Comparison of ENCODE assay signal across 8 cellular contexts in the genomic region with DNA sequence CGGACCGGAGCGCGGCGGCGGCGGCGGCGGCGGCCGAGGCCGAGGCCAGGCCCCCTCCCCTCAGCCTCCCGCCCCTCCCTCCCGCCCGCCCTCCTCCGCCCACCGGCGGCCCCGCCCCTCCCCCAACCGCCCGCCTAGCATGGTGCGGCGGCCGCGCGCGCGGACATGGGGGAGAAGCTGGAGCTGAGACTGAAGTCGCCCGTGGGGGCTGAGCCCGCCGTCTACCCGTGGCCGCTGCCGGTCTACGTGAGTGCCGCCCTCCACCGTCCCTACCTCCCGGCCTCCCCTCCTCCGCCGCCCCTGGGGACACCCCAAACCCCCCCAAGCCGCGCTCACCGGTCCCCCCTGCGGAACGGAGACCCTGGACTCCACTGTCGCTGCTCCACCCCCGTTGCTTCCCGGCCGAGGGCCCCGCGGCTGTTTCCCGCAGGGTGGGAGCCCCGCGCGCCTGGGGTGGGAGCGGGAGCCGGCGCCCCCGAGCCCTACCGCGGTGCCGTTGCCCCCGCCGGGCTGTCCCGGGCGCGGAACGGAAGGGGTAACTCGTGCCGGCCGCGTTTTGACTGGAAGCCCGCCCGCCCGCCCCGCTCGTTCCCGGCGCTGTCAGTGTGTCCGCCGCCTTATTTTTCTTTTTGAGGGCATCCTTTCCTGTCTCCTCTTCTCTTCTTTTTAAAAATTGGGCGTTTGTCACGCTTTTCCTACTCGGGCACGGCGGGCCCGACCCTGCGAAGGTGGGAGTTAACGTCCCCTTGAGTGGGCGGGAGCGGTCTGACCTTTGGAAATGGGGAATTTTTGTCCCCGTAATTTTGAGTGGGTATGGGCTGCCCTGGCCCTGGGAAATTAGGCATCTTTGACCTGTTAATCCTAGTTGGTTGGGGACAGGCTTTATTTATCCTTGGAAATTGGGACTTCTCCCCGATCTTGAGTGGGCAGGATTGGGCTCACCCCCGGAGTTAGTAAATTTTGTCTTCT. TPM values are rescaled to one million over a fixed set of nuclear protein-coding genes. Genes with fewer than 3 reads are reported as not detected.
A peak's percentile ranks its signal among the peaks of the same experiment; 100 is the strongest.
DNase-seq lines count a peak whose midpoint lies in the region; ATAC-seq and TF ChIP-seq lines count a peak whose summit lies in the region.

No MANE protein-coding gene starts in this region.

- POLR2A ChIA-PET in naive thymus-derived CD8-positive, alpha-beta T cell (lab: Charles Lee): interaction anchor here (0.6 to 1.2 kb wide), 6 partner anchors 13 to 1078 kb away, joined by 4 to 6 read pairs (median 4); partner anchors contain the start of gene AP3D1

- peaks cover 13% of the 10 kb centered on the region for H3K36me3 ChIP-seq in WERI-Rb-1

- peak overlapping the region; percentile 84 to 95 (median 90) for H3K4me3 Mint-ChIP-seq in naive thymus-derived CD8-positive, alpha-beta T cell

- TF ChIP-seq CTCF in WERI-Rb-1 (IDR thresholded peaks at IDR 0.05; ENCODE audit: low read depth, low read length) (no peak), epithelial cell of esophagus (IDR thresholded peaks at IDR 0.05; ENCODE audit: insufficient read depth, low read depth, low read length, missing control alignments) (no peak)

- H3K36me3 Mint-ChIP-seq in naive thymus-derived CD8-positive, alpha-beta T cell: no peaks in the 10 kb centered on the region

- peak; percentile 18 for ATAC-seq in HG03064 (IDR thresholded peaks at IDR 0.05; ENCODE audit: low read depth, unreplicated experiment)
- ATAC-seq in naive thymus-derived CD8-positive, alpha-beta T cell: peak; percentile 56 to 57
- ATAC-seq in HG03378 (IDR thresholded peaks at IDR 0.05; ENCODE audit: unreplicated experiment): no peak

- peak overlapping the region; percentile 60 to 92 (median 84) for H3K27ac Mint-ChIP-seq in naive thymus-derived CD8-positive, alpha-beta T cell

- peak overlapping the region; percentile 97 for H3K4me3 ChIP-seq in WERI-Rb-1 (ENCODE audit: low read depth, low read length)
- peak overlapping the region; percentile 57 for H3K4me3 ChIP-seq in epithelial cell of esophagus (ENCODE audit: low read length)

- DNase-seq in ELR (ENCODE audit: low read depth): peak; percentile 58
- DNase-seq in WERI-Rb-1: no peak
- peak; percentile 29 for DNase-seq in epithelial cell of esophagus (ENCODE audit: low read depth)
- DNase-seq in naive thymus-derived CD8-positive, alpha-beta T cell: no peak
- no peak for DNase-seq in AG08396 (ENCODE audit: low spot score)
- DNase-seq in NCI-H2081 treated with DMSO at 0.1 percent for 48 hours (lab: John Stamatoyannopoulos, UW): no peak

- peak overlapping the region; percentile 93 for H3K27ac ChIP-seq in WERI-Rb-1

- no peaks in the 10 kb centered on the region for H3K9me3 ChIP-seq in WERI-Rb-1 (ENCODE audit: severe bottlenecking)

- peaks cover 0 to 2% (median 0%) of the 10 kb centered on the region in 5 donors for H3K27me3 Mint-ChIP-seq in naive thymus-derived CD8-positive, alpha-beta T cell

- no peaks in the 10 kb centered on the region for H3K27me3 ChIP-seq in WERI-Rb-1 (ENCODE audit: insufficient read depth, low read depth, severe bottlenecking)

- no peaks in the 10 kb centered on the region for H3K9me3 Mint-ChIP-seq in naive thymus-derived CD8-positive, alpha-beta T cell

- H3K4me1 Mint-ChIP-seq in naive thymus-derived CD8-positive, alpha-beta T cell: peaks cover 6 to 41% (median 35%) of the 10 kb centered on the region in 4 donors

RNA-seq across cellular contexts. Expression of gene DOT1L, which starts 0.6 kb away (rescaled TPM):
- total RNA-seq in naive thymus-derived CD8-positive, alpha-beta T cell: 10 to 100 TPM; 24.5 to 28.5 TPM
- 1 to 10 TPM in 1 of 3 donors, under 1 TPM in 2; 0.30 to 1.0 (median 0.62) TPM for polyA plus RNA-seq in naive thymus-derived CD8-positive, alpha-beta T cell

RNA-seq across cellular contexts. Expression of gene AP3D1, which starts 12.9 kb away (rescaled TPM):
- total RNA-seq in naive thymus-derived CD8-positive, alpha-beta T cell: 10 to 100 TPM; 71.3 to 83.2 TPM
- 10 to 100 TPM; 12.8 to 45.0 (median 13.6) TPM for polyA plus RNA-seq in naive thymus-derived CD8-positive, alpha-beta T cell

Comparison
In these comparisons a context has a peak if more than half of its experiments do, and no peak if none do; other contexts are left out.
1. DNase-seq: peak in ELR (single experiment) and epithelial cell of esophagus (single experiment); none in WERI-Rb-1 (single experiment), naive thymus-derived CD8-positive, alpha-beta T cell (0 of 10), AG08396 (single experiment) and NCI-H2081 treated with DMSO at 0.1 percent for 48 hours (single experiment).